1 cellular context compared by ENCODE assay signal in the genomic region with DNA sequence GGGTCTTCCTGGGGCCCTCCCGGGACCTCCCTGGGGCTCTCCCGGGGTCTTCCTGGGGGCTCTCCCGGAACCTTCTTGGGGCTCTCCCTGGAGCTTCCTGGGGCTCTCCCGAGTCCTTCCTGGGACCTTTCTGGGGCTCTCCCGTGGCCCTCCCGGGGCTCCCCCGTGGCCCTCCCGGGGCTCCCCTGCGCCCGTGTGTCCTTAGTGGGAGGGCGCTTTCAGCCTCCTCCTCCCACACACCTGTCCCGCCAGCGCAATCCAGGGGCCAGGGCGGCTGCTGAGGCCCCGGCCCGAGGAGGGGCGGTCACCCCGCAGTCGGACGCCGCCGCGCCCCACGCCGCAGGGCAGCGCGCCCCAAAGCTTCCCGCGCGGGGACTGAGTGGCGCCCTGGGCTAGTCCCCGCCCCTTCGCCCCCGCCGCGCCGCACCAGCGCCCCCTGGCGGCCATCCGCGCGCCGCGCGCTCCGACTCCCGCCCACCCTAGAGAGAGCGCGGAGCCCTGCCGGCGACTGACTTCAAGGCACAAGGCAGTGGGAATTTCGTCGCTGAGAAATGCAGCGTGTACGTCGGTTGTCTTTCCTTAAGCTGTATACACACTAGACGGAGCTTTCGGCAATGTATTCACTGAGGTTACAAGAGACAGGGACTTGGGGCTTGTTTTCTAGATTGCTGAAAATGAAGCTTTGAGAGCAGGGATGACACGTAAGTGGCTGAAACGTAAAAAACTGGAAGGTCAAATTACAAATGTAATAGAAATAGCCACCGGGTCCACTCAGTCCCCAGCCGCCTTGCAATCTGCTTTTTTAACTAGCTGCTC.
TF ChIP-seq lines count a peak whose summit lies in the region.

No MANE protein-coding gene starts in this region.

TF ChIP-seq in GM12878, 131 proteins besides CTCF, POLR2A, EP300 and RAD21 (continued from another document and continues in another):
- TF ChIP-seq, protein P1, sequence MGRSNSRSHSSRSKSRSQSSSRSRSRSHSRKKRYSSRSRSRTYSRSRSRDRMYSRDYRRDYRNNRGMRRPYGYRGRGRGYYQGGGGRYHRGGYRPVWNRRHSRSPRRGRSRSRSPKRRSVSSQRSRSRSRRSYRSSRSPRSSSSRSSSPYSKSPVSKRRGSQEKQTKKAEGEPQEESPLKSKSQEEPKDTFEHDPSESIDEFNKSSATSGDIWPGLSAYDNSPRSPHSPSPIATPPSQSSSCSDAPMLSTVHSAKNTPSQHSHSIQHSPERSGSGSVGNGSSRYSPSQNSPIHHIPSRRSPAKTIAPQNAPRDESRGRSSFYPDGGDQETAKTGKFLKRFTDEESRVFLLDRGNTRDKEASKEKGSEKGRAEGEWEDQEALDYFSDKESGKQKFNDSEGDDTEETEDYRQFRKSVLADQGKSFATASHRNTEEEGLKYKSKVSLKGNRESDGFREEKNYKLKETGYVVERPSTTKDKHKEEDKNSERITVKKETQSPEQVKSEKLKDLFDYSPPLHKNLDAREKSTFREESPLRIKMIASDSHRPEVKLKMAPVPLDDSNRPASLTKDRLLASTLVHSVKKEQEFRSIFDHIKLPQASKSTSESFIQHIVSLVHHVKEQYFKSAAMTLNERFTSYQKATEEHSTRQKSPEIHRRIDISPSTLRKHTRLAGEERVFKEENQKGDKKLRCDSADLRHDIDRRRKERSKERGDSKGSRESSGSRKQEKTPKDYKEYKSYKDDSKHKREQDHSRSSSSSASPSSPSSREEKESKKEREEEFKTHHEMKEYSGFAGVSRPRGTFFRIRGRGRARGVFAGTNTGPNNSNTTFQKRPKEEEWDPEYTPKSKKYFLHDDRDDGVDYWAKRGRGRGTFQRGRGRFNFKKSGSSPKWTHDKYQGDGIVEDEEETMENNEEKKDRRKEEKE (IDR thresholded peaks at IDR 0.05) = peak; percentile 21; the same call in 1 of the 2 replicates
- peak; percentile 72 for TF ChIP-seq KLF5 (IDR thresholded peaks at IDR 0.05; ENCODE audit: partially characterized antibody)
- 0 out of 4 replicates have a peak, but pooled peaks of 1 of the 2 experiments have one; percentile 41 for TF ChIP-seq ETV6 (conservative IDR thresholded peaks at IDR 0.05 in 1 of 2, IDR thresholded peaks at IDR 0.05 in 1 of 2; ENCODE audit: borderline replicate concordance in 1 of 2, low read depth in 1 of 2)
- TF ChIP-seq BCL11A (IDR thresholded peaks at IDR 0.05; ENCODE audit: low read depth, low read length) = peak; percentile 69
- TF ChIP-seq POLR2AphosphoS2 (IDR thresholded peaks at IDR 0.05; ENCODE audit: low read depth, low read length) = no peak
- peak; percentile 46; the same call in 1 of the 2 replicates for TF ChIP-seq PML (IDR thresholded peaks at IDR 0.05; ENCODE audit: low read length)
- no peak for TF ChIP-seq POLR2AphosphoS5 (IDR thresholded peaks at IDR 0.05; ENCODE audit: low read length)
- TF ChIP-seq, protein P2, sequence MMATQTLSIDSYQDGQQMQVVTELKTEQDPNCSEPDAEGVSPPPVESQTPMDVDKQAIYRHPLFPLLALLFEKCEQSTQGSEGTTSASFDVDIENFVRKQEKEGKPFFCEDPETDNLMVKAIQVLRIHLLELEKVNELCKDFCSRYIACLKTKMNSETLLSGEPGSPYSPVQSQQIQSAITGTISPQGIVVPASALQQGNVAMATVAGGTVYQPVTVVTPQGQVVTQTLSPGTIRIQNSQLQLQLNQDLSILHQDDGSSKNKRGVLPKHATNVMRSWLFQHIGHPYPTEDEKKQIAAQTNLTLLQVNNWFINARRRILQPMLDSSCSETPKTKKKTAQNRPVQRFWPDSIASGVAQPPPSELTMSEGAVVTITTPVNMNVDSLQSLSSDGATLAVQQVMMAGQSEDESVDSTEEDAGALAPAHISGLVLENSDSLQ (IDR thresholded peaks at IDR 0.05) = no peak
- no peak for TF ChIP-seq SPI1 (IDR thresholded peaks at IDR 0.05; ENCODE audit: borderline replicate concordance, insufficient read depth, low read depth, low read length)
- peak; percentile 5 for TF ChIP-seq EED (IDR thresholded peaks at IDR 0.05; ENCODE audit: low read depth)
- TF ChIP-seq TCF12 (IDR thresholded peaks at IDR 0.05; ENCODE audit: low read depth, low read length) = peak; percentile 18; the same call in 1 of the 2 replicates
- TF ChIP-seq, protein P3, sequence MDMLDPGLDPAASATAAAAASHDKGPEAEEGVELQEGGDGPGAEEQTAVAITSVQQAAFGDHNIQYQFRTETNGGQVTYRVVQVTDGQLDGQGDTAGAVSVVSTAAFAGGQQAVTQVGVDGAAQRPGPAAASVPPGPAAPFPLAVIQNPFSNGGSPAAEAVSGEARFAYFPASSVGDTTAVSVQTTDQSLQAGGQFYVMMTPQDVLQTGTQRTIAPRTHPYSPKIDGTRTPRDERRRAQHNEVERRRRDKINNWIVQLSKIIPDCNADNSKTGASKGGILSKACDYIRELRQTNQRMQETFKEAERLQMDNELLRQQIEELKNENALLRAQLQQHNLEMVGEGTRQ (IDR thresholded peaks at IDR 0.05; ENCODE audit: borderline replicate concordance, low read depth, low read length) = no peak
- TF ChIP-seq, protein P4, sequence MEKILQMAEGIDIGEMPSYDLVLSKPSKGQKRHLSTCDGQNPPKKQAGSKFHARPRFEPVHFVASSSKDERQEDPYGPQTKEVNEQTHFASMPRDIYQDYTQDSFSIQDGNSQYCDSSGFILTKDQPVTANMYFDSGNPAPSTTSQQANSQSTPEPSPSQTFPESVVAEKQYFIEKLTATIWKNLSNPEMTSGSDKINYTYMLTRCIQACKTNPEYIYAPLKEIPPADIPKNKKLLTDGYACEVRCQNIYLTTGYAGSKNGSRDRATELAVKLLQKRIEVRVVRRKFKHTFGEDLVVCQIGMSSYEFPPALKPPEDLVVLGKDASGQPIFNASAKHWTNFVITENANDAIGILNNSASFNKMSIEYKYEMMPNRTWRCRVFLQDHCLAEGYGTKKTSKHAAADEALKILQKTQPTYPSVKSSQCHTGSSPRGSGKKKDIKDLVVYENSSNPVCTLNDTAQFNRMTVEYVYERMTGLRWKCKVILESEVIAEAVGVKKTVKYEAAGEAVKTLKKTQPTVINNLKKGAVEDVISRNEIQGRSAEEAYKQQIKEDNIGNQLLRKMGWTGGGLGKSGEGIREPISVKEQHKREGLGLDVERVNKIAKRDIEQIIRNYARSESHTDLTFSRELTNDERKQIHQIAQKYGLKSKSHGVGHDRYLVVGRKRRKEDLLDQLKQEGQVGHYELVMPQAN (conservative IDR thresholded peaks at IDR 0.05) = peak; percentile 67
- no peak for TF ChIP-seq ASH2L (IDR thresholded peaks at IDR 0.05; ENCODE audit: borderline replicate concordance, low read depth)
- TF ChIP-seq, protein P5, sequence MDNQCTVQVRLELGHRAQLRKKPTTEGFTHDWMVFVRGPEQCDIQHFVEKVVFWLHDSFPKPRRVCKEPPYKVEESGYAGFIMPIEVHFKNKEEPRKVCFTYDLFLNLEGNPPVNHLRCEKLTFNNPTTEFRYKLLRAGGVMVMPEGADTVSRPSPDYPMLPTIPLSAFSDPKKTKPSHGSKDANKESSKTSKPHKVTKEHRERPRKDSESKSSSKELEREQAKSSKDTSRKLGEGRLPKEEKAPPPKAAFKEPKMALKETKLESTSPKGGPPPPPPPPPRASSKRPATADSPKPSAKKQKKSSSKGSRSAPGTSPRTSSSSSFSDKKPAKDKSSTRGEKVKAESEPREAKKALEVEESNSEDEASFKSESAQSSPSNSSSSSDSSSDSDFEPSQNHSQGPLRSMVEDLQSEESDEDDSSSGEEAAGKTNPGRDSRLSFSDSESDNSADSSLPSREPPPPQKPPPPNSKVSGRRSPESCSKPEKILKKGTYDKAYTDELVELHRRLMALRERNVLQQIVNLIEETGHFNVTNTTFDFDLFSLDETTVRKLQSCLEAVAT (IDR thresholded peaks at IDR 0.05) = no peak
- TF ChIP-seq, protein P6, sequence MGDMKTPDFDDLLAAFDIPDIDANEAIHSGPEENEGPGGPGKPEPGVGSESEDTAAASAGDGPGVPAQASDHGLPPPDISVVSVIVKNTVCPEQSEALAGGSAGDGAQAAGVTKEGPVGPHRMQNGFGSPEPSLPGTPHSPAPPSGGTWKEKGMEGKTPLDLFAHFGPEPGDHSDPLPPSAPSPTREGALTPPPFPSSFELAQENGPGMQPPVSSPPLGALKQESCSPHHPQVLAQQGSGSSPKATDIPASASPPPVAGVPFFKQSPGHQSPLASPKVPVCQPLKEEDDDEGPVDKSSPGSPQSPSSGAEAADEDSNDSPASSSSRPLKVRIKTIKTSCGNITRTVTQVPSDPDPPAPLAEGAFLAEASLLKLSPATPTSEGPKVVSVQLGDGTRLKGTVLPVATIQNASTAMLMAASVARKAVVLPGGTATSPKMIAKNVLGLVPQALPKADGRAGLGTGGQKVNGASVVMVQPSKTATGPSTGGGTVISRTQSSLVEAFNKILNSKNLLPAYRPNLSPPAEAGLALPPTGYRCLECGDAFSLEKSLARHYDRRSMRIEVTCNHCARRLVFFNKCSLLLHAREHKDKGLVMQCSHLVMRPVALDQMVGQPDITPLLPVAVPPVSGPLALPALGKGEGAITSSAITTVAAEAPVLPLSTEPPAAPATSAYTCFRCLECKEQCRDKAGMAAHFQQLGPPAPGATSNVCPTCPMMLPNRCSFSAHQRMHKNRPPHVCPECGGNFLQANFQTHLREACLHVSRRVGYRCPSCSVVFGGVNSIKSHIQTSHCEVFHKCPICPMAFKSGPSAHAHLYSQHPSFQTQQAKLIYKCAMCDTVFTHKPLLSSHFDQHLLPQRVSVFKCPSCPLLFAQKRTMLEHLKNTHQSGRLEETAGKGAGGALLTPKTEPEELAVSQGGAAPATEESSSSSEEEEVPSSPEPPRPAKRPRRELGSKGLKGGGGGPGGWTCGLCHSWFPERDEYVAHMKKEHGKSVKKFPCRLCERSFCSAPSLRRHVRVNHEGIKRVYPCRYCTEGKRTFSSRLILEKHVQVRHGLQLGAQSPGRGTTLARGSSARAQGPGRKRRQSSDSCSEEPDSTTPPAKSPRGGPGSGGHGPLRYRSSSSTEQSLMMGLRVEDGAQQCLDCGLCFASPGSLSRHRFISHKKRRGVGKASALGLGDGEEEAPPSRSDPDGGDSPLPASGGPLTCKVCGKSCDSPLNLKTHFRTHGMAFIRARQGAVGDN (IDR thresholded peaks at IDR 0.05) = 0 out of 2 replicates have a peak, but pooled peaks have one; percentile 45
- TF ChIP-seq NR2F1 (conservative IDR thresholded peaks at IDR 0.05) = peak; percentile 71
- TF ChIP-seq SUPT20H (IDR thresholded peaks at IDR 0.05; ENCODE audit: borderline replicate concordance, control insufficient read depth, low read depth, low read length) = no peak
- 0 out of 2 replicates have a peak, but pooled peaks have one; percentile 34 for TF ChIP-seq MEF2A (IDR thresholded peaks at IDR 0.05; ENCODE audit: insufficient read depth, low read depth, low read length)
- no peak; the same call in 1 of the 2 replicates for TF ChIP-seq JUNB (IDR thresholded peaks at IDR 0.05)
- TF ChIP-seq, protein P7, sequence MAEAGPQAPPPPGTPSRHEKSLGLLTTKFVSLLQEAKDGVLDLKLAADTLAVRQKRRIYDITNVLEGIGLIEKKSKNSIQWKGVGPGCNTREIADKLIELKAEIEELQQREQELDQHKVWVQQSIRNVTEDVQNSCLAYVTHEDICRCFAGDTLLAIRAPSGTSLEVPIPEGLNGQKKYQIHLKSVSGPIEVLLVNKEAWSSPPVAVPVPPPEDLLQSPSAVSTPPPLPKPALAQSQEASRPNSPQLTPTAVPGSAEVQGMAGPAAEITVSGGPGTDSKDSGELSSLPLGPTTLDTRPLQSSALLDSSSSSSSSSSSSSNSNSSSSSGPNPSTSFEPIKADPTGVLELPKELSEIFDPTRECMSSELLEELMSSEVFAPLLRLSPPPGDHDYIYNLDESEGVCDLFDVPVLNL (IDR thresholded peaks at IDR 0.05; ENCODE audit: low read depth, low read length) = peak; percentile 36; the same call in 1 of the 2 replicates
- TF ChIP-seq, protein P8, sequence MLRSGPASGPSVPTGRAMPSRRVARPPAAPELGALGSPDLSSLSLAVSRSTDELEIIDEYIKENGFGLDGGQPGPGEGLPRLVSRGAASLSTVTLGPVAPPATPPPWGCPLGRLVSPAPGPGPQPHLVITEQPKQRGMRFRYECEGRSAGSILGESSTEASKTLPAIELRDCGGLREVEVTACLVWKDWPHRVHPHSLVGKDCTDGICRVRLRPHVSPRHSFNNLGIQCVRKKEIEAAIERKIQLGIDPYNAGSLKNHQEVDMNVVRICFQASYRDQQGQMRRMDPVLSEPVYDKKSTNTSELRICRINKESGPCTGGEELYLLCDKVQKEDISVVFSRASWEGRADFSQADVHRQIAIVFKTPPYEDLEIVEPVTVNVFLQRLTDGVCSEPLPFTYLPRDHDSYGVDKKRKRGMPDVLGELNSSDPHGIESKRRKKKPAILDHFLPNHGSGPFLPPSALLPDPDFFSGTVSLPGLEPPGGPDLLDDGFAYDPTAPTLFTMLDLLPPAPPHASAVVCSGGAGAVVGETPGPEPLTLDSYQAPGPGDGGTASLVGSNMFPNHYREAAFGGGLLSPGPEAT (IDR thresholded peaks at IDR 0.05; ENCODE audit: low read depth) = peak; percentile 92
- TF ChIP-seq CBX5 (IDR thresholded peaks at IDR 0.05; ENCODE audit: low read depth) = peak; percentile 55; the same call in 1 of the 2 replicates
- TF ChIP-seq STAT1 (conservative IDR thresholded peaks at IDR 0.05) = no peak; the same call in 1 of the 2 replicates
- no peak for TF ChIP-seq KAT2A (conservative IDR thresholded peaks at IDR 0.05; ENCODE audit: control insufficient read depth, low read depth, low read length)
- no peak for TF ChIP-seq TAF1 (IDR thresholded peaks at IDR 0.05; ENCODE audit: borderline replicate concordance, low read depth, low read length)
- TF ChIP-seq ZBED1 (IDR thresholded peaks at IDR 0.05; ENCODE audit: borderline replicate concordance) = no peak
- TF ChIP-seq, protein P9, sequence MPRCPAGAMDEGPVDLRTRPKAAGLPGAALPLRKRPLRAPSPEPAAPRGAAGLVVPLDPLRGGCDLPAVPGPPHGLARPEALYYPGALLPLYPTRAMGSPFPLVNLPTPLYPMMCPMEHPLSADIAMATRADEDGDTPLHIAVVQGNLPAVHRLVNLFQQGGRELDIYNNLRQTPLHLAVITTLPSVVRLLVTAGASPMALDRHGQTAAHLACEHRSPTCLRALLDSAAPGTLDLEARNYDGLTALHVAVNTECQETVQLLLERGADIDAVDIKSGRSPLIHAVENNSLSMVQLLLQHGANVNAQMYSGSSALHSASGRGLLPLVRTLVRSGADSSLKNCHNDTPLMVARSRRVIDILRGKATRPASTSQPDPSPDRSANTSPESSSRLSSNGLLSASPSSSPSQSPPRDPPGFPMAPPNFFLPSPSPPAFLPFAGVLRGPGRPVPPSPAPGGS (IDR thresholded peaks at IDR 0.05; ENCODE audit: borderline replicate concordance, insufficient read depth, low read depth, low read length, poor library complexity, severe bottlenecking) = peak; percentile 100
- TF ChIP-seq YBX1 (IDR thresholded peaks at IDR 0.05) = no peak
- TF ChIP-seq SIN3A (IDR thresholded peaks at IDR 0.05; ENCODE audit: low read depth, low read length) = no peak
- no peak for TF ChIP-seq NFYA (IDR thresholded peaks at IDR 0.05; ENCODE audit: borderline replicate concordance, low read depth, low read length)
- TF ChIP-seq MTA2 (IDR thresholded peaks at IDR 0.05; ENCODE audit: low read depth) = 0 out of 2 replicates have a peak, but pooled peaks have one; percentile 38
- TF ChIP-seq WRNIP1 (IDR thresholded peaks at IDR 0.05; ENCODE audit: borderline replicate concordance, low read depth, low read length) = no peak
- no peak for TF ChIP-seq MYB (IDR thresholded peaks at IDR 0.05; ENCODE audit: borderline replicate concordance, low read depth, low read length)
- TF ChIP-seq, protein P10, sequence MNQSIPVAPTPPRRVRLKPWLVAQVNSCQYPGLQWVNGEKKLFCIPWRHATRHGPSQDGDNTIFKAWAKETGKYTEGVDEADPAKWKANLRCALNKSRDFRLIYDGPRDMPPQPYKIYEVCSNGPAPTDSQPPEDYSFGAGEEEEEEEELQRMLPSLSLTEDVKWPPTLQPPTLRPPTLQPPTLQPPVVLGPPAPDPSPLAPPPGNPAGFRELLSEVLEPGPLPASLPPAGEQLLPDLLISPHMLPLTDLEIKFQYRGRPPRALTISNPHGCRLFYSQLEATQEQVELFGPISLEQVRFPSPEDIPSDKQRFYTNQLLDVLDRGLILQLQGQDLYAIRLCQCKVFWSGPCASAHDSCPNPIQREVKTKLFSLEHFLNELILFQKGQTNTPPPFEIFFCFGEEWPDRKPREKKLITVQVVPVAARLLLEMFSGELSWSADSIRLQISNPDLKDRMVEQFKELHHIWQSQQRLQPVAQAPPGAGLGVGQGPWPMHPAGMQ (IDR thresholded peaks at IDR 0.05; ENCODE audit: borderline replicate concordance) = no peak
